Comparison of ENCODE assay signal across 1 cellular context in the genomic region with DNA sequence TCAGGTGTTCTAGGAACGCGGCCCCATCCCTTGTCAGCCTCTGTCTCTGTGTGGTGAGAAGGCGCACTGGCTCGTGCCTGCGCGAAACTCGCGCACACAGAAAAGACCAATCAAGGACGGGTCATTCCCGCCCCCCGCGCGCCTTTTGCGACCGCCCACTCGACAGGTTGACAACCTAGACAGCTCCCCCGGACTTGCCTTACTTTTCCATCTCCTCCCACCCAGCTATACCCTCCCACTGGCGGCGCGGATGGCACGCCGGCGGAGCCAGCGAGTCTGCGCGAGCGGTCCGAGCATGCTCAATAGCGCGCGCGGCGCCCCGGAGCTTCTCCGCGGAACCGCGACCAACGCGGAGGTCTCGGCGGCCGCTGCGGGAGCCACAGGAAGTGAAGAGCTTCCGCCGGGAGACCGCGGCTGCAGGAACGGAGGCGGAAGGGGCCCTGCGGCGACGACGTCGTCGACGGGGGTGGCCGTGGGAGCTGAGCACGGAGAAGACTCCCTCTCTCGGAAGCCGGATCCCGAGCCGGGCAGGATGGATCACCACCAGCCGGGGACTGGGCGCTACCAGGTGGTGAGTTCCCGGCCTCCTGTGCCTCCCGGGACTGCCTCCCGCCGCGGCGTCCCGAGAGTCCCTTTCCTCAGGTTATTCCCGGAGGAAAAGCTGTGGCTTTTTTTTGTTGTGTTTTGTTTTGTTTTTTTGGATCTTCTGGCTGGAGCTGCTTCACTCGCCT.
TF ChIP-seq lines count a peak whose summit lies in the region.

A gene with protein sequence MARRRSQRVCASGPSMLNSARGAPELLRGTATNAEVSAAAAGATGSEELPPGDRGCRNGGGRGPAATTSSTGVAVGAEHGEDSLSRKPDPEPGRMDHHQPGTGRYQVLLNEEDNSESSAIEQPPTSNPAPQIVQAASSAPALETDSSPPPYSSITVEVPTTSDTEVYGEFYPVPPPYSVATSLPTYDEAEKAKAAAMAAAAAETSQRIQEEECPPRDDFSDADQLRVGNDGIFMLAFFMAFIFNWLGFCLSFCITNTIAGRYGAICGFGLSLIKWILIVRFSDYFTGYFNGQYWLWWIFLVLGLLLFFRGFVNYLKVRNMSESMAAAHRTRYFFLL (plus strand): TSS at position 202 of the 731 bp plus-strand sequence. CDS start 49 bp downstream, at position 251.

TF ChIP-seq in K562, 482 proteins besides CTCF, POLR2A, EP300 and RAD21 (continued from another document and continues in another):
- TF ChIP-seq NCOR1 (IDR thresholded peaks at IDR 0.05): no peak
- no peak for TF ChIP-seq NR2C1 (IDR thresholded peaks at IDR 0.05)
- TF ChIP-seq NR2C1 (tag; IDR thresholded peaks at IDR 0.05): no peak
- no peak for TF ChIP-seq MCM7 (IDR thresholded peaks at IDR 0.05)
- TF ChIP-seq, protein P1, sequence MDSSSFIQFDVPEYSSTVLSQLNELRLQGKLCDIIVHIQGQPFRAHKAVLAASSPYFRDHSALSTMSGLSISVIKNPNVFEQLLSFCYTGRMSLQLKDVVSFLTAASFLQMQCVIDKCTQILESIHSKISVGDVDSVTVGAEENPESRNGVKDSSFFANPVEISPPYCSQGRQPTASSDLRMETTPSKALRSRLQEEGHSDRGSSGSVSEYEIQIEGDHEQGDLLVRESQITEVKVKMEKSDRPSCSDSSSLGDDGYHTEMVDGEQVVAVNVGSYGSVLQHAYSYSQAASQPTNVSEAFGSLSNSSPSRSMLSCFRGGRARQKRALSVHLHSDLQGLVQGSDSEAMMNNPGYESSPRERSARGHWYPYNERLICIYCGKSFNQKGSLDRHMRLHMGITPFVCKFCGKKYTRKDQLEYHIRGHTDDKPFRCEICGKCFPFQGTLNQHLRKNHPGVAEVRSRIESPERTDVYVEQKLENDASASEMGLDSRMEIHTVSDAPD (CRISPR knock-in tag; IDR thresholded peaks at IDR 0.05): no peak
- TF ChIP-seq ZNF696 (CRISPR knock-in tag; conservative IDR thresholded peaks at IDR 0.05): no peak
- TF ChIP-seq, protein P2, sequence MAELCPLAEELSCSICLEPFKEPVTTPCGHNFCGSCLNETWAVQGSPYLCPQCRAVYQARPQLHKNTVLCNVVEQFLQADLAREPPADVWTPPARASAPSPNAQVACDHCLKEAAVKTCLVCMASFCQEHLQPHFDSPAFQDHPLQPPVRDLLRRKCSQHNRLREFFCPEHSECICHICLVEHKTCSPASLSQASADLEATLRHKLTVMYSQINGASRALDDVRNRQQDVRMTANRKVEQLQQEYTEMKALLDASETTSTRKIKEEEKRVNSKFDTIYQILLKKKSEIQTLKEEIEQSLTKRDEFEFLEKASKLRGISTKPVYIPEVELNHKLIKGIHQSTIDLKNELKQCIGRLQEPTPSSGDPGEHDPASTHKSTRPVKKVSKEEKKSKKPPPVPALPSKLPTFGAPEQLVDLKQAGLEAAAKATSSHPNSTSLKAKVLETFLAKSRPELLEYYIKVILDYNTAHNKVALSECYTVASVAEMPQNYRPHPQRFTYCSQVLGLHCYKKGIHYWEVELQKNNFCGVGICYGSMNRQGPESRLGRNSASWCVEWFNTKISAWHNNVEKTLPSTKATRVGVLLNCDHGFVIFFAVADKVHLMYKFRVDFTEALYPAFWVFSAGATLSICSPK (IDR thresholded peaks at IDR 0.05; ENCODE audit: borderline replicate concordance): no peak
- TF ChIP-seq NUFIP1 (IDR thresholded peaks at IDR 0.05; ENCODE audit: partially characterized antibody): no peak
- no peak for TF ChIP-seq MECOM (CRISPR knock-in tag; IDR thresholded peaks at IDR 0.05)
- TF ChIP-seq, protein P3, sequence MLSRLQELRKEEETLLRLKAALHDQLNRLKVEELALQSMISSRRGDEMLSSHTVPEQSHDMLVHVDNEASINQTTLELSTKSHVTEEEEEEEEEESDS (CRISPR knock-in tag; IDR thresholded peaks at IDR 0.05): no peak
- TF ChIP-seq MTA3 (IDR thresholded peaks at IDR 0.05; ENCODE audit: borderline replicate concordance): no peak
- peak; percentile 61 for TF ChIP-seq SP1 (CRISPR knock-in tag; IDR thresholded peaks at IDR 0.05)
- no peak for TF ChIP-seq CBX8 (IDR thresholded peaks at IDR 0.05; ENCODE audit: borderline replicate concordance, extremely low read depth, low read depth, low read length, poor library complexity, severe bottlenecking)
- no peak for TF ChIP-seq TRIM28 (IDR thresholded peaks at IDR 0.05)
- TF ChIP-seq ZNF184 (CRISPR knock-in tag; IDR thresholded peaks at IDR 0.05): no peak
- TF ChIP-seq RB1 (IDR thresholded peaks at IDR 0.05; ENCODE audit: low read depth): no peak; the same call in 1 of the 2 replicates
- TF ChIP-seq CREM (IDR thresholded peaks at IDR 0.05; ENCODE audit: low read depth): peak; percentile 65
- TF ChIP-seq, protein P4, sequence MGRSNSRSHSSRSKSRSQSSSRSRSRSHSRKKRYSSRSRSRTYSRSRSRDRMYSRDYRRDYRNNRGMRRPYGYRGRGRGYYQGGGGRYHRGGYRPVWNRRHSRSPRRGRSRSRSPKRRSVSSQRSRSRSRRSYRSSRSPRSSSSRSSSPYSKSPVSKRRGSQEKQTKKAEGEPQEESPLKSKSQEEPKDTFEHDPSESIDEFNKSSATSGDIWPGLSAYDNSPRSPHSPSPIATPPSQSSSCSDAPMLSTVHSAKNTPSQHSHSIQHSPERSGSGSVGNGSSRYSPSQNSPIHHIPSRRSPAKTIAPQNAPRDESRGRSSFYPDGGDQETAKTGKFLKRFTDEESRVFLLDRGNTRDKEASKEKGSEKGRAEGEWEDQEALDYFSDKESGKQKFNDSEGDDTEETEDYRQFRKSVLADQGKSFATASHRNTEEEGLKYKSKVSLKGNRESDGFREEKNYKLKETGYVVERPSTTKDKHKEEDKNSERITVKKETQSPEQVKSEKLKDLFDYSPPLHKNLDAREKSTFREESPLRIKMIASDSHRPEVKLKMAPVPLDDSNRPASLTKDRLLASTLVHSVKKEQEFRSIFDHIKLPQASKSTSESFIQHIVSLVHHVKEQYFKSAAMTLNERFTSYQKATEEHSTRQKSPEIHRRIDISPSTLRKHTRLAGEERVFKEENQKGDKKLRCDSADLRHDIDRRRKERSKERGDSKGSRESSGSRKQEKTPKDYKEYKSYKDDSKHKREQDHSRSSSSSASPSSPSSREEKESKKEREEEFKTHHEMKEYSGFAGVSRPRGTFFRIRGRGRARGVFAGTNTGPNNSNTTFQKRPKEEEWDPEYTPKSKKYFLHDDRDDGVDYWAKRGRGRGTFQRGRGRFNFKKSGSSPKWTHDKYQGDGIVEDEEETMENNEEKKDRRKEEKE (IDR thresholded peaks at IDR 0.05; ENCODE audit: borderline replicate concordance in 1 of 2, control insufficient read depth in 1 of 2, low read depth in 2 of 2, low read length in 1 of 2): no peak
- TF ChIP-seq ZC3H4 (CRISPR knock-in tag; IDR thresholded peaks at IDR 0.05; ENCODE audit: borderline replicate concordance): no peak
- TF ChIP-seq NR2C2 (CRISPR knock-in tag; IDR thresholded peaks at IDR 0.05): no peak
- peak; percentile 47; the same call in 1 of the 2 replicates for TF ChIP-seq NR2C2 (tag; IDR thresholded peaks at IDR 0.05)
- no peak for TF ChIP-seq EWSR1 (IDR thresholded peaks at IDR 0.05; ENCODE audit: borderline replicate concordance, low read depth, partially characterized antibody)
- no peak for TF ChIP-seq LEF1 (IDR thresholded peaks at IDR 0.05)
- no peak for TF ChIP-seq SNRNP70 (optimal IDR thresholded peaks at IDR 0.05; ENCODE audit: low read depth, low read length)
- TF ChIP-seq, protein P5, sequence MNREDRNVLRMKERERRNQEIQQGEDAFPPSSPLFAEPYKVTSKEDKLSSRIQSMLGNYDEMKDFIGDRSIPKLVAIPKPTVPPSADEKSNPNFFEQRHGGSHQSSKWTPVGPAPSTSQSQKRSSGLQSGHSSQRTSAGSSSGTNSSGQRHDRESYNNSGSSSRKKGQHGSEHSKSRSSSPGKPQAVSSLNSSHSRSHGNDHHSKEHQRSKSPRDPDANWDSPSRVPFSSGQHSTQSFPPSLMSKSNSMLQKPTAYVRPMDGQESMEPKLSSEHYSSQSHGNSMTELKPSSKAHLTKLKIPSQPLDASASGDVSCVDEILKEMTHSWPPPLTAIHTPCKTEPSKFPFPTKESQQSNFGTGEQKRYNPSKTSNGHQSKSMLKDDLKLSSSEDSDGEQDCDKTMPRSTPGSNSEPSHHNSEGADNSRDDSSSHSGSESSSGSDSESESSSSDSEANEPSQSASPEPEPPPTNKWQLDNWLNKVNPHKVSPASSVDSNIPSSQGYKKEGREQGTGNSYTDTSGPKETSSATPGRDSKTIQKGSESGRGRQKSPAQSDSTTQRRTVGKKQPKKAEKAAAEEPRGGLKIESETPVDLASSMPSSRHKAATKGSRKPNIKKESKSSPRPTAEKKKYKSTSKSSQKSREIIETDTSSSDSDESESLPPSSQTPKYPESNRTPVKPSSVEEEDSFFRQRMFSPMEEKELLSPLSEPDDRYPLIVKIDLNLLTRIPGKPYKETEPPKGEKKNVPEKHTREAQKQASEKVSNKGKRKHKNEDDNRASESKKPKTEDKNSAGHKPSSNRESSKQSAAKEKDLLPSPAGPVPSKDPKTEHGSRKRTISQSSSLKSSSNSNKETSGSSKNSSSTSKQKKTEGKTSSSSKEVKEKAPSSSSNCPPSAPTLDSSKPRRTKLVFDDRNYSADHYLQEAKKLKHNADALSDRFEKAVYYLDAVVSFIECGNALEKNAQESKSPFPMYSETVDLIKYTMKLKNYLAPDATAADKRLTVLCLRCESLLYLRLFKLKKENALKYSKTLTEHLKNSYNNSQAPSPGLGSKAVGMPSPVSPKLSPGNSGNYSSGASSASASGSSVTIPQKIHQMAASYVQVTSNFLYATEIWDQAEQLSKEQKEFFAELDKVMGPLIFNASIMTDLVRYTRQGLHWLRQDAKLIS (CRISPR knock-in tag; IDR thresholded peaks at IDR 0.05): 0 out of 2 replicates have a peak, but pooled peaks have one; percentile 58
- TF ChIP-seq L3MBTL2 (IDR thresholded peaks at IDR 0.05): peak; percentile 65; the same call in 1 of the 2 replicates
- TF ChIP-seq, protein P6, sequence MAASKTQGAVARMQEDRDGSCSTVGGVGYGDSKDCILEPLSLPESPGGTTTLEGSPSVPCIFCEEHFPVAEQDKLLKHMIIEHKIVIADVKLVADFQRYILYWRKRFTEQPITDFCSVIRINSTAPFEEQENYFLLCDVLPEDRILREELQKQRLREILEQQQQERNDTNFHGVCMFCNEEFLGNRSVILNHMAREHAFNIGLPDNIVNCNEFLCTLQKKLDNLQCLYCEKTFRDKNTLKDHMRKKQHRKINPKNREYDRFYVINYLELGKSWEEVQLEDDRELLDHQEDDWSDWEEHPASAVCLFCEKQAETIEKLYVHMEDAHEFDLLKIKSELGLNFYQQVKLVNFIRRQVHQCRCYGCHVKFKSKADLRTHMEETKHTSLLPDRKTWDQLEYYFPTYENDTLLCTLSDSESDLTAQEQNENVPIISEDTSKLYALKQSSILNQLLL (CRISPR knock-in tag; IDR thresholded peaks at IDR 0.05; ENCODE audit: borderline replicate concordance): no peak
- TF ChIP-seq CC2D1A (IDR thresholded peaks at IDR 0.05): no peak
- TF ChIP-seq, protein P7, sequence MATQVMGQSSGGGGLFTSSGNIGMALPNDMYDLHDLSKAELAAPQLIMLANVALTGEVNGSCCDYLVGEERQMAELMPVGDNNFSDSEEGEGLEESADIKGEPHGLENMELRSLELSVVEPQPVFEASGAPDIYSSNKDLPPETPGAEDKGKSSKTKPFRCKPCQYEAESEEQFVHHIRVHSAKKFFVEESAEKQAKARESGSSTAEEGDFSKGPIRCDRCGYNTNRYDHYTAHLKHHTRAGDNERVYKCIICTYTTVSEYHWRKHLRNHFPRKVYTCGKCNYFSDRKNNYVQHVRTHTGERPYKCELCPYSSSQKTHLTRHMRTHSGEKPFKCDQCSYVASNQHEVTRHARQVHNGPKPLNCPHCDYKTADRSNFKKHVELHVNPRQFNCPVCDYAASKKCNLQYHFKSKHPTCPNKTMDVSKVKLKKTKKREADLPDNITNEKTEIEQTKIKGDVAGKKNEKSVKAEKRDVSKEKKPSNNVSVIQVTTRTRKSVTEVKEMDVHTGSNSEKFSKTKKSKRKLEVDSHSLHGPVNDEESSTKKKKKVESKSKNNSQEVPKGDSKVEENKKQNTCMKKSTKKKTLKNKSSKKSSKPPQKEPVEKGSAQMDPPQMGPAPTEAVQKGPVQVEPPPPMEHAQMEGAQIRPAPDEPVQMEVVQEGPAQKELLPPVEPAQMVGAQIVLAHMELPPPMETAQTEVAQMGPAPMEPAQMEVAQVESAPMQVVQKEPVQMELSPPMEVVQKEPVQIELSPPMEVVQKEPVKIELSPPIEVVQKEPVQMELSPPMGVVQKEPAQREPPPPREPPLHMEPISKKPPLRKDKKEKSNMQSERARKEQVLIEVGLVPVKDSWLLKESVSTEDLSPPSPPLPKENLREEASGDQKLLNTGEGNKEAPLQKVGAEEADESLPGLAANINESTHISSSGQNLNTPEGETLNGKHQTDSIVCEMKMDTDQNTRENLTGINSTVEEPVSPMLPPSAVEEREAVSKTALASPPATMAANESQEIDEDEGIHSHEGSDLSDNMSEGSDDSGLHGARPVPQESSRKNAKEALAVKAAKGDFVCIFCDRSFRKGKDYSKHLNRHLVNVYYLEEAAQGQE (CRISPR knock-in tag; IDR thresholded peaks at IDR 0.05; ENCODE audit: low read depth): no peak
- TF ChIP-seq, protein P8, sequence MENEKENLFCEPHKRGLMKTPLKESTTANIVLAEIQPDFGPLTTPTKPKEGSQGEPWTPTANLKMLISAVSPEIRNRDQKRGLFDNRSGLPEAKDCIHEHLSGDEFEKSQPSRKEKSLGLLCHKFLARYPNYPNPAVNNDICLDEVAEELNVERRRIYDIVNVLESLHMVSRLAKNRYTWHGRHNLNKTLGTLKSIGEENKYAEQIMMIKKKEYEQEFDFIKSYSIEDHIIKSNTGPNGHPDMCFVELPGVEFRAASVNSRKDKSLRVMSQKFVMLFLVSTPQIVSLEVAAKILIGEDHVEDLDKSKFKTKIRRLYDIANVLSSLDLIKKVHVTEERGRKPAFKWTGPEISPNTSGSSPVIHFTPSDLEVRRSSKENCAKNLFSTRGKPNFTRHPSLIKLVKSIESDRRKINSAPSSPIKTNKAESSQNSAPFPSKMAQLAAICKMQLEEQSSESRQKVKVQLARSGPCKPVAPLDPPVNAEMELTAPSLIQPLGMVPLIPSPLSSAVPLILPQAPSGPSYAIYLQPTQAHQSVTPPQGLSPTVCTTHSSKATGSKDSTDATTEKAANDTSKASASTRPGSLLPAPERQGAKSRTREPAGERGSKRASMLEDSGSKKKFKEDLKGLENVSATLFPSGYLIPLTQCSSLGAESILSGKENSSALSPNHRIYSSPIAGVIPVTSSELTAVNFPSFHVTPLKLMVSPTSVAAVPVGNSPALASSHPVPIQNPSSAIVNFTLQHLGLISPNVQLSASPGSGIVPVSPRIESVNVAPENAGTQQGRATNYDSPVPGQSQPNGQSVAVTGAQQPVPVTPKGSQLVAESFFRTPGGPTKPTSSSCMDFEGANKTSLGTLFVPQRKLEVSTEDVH (IDR thresholded peaks at IDR 0.05; ENCODE audit: low read depth, partially characterized antibody): no peak
- no peak for TF ChIP-seq GABPB2 (CRISPR knock-in tag; conservative IDR thresholded peaks at IDR 0.05)
- TF ChIP-seq, protein P9, sequence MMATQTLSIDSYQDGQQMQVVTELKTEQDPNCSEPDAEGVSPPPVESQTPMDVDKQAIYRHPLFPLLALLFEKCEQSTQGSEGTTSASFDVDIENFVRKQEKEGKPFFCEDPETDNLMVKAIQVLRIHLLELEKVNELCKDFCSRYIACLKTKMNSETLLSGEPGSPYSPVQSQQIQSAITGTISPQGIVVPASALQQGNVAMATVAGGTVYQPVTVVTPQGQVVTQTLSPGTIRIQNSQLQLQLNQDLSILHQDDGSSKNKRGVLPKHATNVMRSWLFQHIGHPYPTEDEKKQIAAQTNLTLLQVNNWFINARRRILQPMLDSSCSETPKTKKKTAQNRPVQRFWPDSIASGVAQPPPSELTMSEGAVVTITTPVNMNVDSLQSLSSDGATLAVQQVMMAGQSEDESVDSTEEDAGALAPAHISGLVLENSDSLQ (IDR thresholded peaks at IDR 0.05): peak; percentile 44
